ENCODE assay signal across 22 cellular contexts in genomic region chr14:71232506-71232905, GRCh38.
"Had no signal": no experiment of that assay in that cellular context is flagged by ENCODE, and none has a peak within 500 bp of the region (broad histone marks: within the 10 kb centered on the region; RNA-seq: fewer than 3 reads in every experiment).

No MANE protein-coding gene starts in this region.

- H3K27me3 Mint-ChIP-seq: activated CD4-positive, alpha-beta memory T cell treated with anti-CD3 and anti-CD28 coated beads for 36 hours; activated naive CD8-positive, alpha-beta T cell; central memory CD8-positive, alpha-beta T cell; T-cell had no signal

- ATAC-seq: activated T-cell treated with anti-CD3 and anti-CD28 coated beads, Interleukin-2, amount 50 U/mL, for 4 hours; Right ventricle myocardium inferior; T-cell had no signal

- H3K4me3 Mint-ChIP-seq: activated CD4-positive, alpha-beta memory T cell treated with anti-CD3 and anti-CD28 coated beads for 36 hours; activated CD4-positive, alpha-beta T cell treated with anti-CD3 and anti-CD28 coated beads, Interleukin-2, amount 10 ng/mL, durations not matched to agents 7 days and 5 days; activated naive CD8-positive, alpha-beta T cell; activated T-cell treated with anti-CD3 and anti-CD28 coated beads, Interleukin-2, amount 50 U/mL, for 4 hours; brain; central memory CD8-positive, alpha-beta T cell; T-cell had no signal

- DNase-seq: activated CD4-positive, alpha-beta memory T cell treated with anti-CD3 and anti-CD28 coated beads for 36 hours; activated CD4-positive, alpha-beta T cell treated with anti-CD3 and anti-CD28 coated beads, Interleukin-2, amount 10 ng/mL, durations not matched to agents 7 days and 5 days; activated CD4-positive, CD25-positive, alpha-beta regulatory T cell; activated CD8-positive, alpha-beta memory T cell treated with anti-CD3 and anti-CD28 coated beads for 24 hours; activated effector memory CD4-positive, alpha-beta T cell treated with anti-CD3 and anti-CD28 coated beads, Interleukin-2, amount 50 U/mL, for 16 hours; activated naive CD4-positive, alpha-beta T cell treated with Interleukin-2 at 50 U/mL for 16 hours; activated T-cell treated with anti-CD3 and anti-CD28 coated beads, Interleukin-2, amount 50 U/mL, for 4 hours; amygdala; KG1; NCI-H1092; NCI-H1694 treated with DMSO at 0.1 percent for 48 hours; NCI-H2081; NCI-H2171; NCI-H2227 treated with DMSO at 0.1 percent for 48 hours; NCI-H446 treated with DMSO at 0.1 percent for 48 hours; RPMI8226; T-cell; T-helper 2 cell had no signal

- H3K27ac Mint-ChIP-seq: activated CD4-positive, alpha-beta memory T cell treated with anti-CD3 and anti-CD28 coated beads for 36 hours; activated CD4-positive, alpha-beta T cell treated with anti-CD3 and anti-CD28 coated beads, Interleukin-2, amount 10 ng/mL, durations not matched to agents 7 days and 5 days; activated naive CD8-positive, alpha-beta T cell; T-cell had no signal

- H3K36me3 Mint-ChIP-seq: activated CD4-positive, alpha-beta memory T cell treated with anti-CD3 and anti-CD28 coated beads for 36 hours; activated naive CD8-positive, alpha-beta T cell; brain; T-cell had no signal

- H3K4me1 Mint-ChIP-seq: activated CD4-positive, alpha-beta T cell treated with anti-CD3 and anti-CD28 coated beads, Interleukin-2, amount 10 ng/mL, durations not matched to agents 7 days and 5 days; T-cell had no signal

- H3K9me3 Mint-ChIP-seq: activated CD4-positive, alpha-beta memory T cell treated with anti-CD3 and anti-CD28 coated beads for 36 hours; activated CD4-positive, alpha-beta T cell treated with anti-CD3 and anti-CD28 coated beads, Interleukin-2, amount 10 ng/mL, durations not matched to agents 7 days and 5 days; activated T-cell treated with anti-CD3 and anti-CD28 coated beads, Interleukin-2, amount 50 U/mL, for 4 hours; brain; central memory CD8-positive, alpha-beta T cell; T-cell had no signal
